ENCODE assay signal across 3 cellular contexts in the genomic region with DNA sequence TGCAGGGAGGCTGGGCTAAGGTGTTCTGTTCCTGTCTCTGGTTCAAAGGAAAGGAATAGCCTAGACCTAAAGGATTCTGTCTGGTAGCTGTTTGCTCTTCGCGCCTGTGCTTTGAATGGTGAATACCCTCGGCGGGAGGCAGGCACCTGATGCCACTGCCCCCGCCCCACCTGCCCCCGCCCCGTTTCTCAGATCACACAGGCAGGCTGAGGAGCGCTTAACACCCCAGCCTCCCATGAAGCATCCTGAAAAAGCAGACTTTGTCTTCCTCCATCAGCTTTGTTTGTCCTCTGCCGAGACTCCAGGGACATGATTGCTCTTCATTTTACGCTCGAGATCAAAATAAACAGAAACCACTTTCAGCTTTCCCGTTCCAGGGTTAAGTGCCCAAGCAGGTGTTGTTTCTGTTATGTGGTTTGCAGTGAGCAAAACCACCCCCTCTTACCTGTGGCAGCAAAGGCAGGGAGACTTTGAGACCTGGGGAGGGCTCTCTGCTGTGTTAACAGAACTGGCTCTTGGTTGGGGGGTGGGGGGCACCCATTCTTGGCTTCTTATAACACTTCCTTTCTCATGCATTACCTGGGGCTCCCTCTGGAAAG.
TF ChIP-seq lines count a peak whose summit lies in the region.

No MANE protein-coding gene starts in this region.

TF ChIP-seq in HepG2, 621 proteins besides CTCF, POLR2A, EP300 and RAD21:
- TF ChIP-seq RELA (CRISPR knock-in tag; IDR thresholded peaks at IDR 0.05): no peak

TF ChIP-seq in H1, 55 proteins besides CTCF, POLR2A, EP300 and RAD21:
- TF ChIP-seq CHD1 (IDR thresholded peaks at IDR 0.05; ENCODE audit: low read depth, low read length): no peak
- peak; percentile 25; the same call in 1 of the 2 replicates for TF ChIP-seq E2F6 (IDR thresholded peaks at IDR 0.05)
- no peak for TF ChIP-seq SUZ12 (IDR thresholded peaks at IDR 0.05; ENCODE audit: low read length)
- no peak for TF ChIP-seq TBP (IDR thresholded peaks at IDR 0.05; ENCODE audit: low read depth, low read length)
- no peak for TF ChIP-seq SP1 (IDR thresholded peaks at IDR 0.05; ENCODE audit: low read depth, low read length)
- TF ChIP-seq MAX (IDR thresholded peaks at IDR 0.05): peak; percentile 45
- TF ChIP-seq POLR2AphosphoS5 (IDR thresholded peaks at IDR 0.05; ENCODE audit: low read depth, low read length): no peak
- no peak for TF ChIP-seq TAF1 (IDR thresholded peaks at IDR 0.05; ENCODE audit: low read depth, low read length)

TF ChIP-seq in SK-N-SH, 30 proteins besides CTCF, POLR2A, EP300 and RAD21:
- no peak for TF ChIP-seq EZH2phosphoT487 (IDR thresholded peaks at IDR 0.05; ENCODE audit: borderline replicate concordance, low read depth)
- TF ChIP-seq MEF2A (IDR thresholded peaks at IDR 0.05; ENCODE audit: borderline replicate concordance, low read depth): no peak
- no peak for TF ChIP-seq NRF1 (IDR thresholded peaks at IDR 0.05; ENCODE audit: low read depth, low read length)
- no peak for TF ChIP-seq MAX (IDR thresholded peaks at IDR 0.05; ENCODE audit: low read depth)
- TF ChIP-seq SMC3 (IDR thresholded peaks at IDR 0.05; ENCODE audit: low read depth, low read length): no peak
- no peak for TF ChIP-seq YY1 (IDR thresholded peaks at IDR 0.05; ENCODE audit: low read depth)
- TF ChIP-seq NFIC (IDR thresholded peaks at IDR 0.05; ENCODE audit: borderline replicate concordance): no peak
- TF ChIP-seq, protein P1, sequence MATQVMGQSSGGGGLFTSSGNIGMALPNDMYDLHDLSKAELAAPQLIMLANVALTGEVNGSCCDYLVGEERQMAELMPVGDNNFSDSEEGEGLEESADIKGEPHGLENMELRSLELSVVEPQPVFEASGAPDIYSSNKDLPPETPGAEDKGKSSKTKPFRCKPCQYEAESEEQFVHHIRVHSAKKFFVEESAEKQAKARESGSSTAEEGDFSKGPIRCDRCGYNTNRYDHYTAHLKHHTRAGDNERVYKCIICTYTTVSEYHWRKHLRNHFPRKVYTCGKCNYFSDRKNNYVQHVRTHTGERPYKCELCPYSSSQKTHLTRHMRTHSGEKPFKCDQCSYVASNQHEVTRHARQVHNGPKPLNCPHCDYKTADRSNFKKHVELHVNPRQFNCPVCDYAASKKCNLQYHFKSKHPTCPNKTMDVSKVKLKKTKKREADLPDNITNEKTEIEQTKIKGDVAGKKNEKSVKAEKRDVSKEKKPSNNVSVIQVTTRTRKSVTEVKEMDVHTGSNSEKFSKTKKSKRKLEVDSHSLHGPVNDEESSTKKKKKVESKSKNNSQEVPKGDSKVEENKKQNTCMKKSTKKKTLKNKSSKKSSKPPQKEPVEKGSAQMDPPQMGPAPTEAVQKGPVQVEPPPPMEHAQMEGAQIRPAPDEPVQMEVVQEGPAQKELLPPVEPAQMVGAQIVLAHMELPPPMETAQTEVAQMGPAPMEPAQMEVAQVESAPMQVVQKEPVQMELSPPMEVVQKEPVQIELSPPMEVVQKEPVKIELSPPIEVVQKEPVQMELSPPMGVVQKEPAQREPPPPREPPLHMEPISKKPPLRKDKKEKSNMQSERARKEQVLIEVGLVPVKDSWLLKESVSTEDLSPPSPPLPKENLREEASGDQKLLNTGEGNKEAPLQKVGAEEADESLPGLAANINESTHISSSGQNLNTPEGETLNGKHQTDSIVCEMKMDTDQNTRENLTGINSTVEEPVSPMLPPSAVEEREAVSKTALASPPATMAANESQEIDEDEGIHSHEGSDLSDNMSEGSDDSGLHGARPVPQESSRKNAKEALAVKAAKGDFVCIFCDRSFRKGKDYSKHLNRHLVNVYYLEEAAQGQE (IDR thresholded peaks at IDR 0.05; ENCODE audit: low read depth, low read length): no peak
- TF ChIP-seq TAF1 (IDR thresholded peaks at IDR 0.05; ENCODE audit: borderline replicate concordance, low read depth, low read length): no peak
TF ChIP-seq in SK-N-SH: peak in this region for 0.
